In genomic region chr7:2471396-2471795, GRCh38 we compare ENCODE assay signal across 2 cellular contexts.
TF ChIP-seq lines count a peak whose summit lies in the region.

No MANE protein-coding gene starts in this region.

TF ChIP-seq in SK-N-SH, 30 proteins besides CTCF, POLR2A, EP300 and RAD21 (continued from another document):
- TF ChIP-seq REST (IDR thresholded peaks at IDR 0.05; ENCODE audit: low read depth, low read length) (no peak), ELF1 (IDR thresholded peaks at IDR 0.05) (no peak), ZBTB33 (IDR thresholded peaks at IDR 0.05; ENCODE audit: borderline replicate concordance, low read depth) (no peak), PBX3 (IDR thresholded peaks at IDR 0.05) (no peak)
TF ChIP-seq in SK-N-SH: peak in this region for 0.

TF ChIP-seq in SK-N-SH treated with all-trans-retinoic acid at 6 μM for 48 hours, 23 proteins besides CTCF, POLR2A, EP300 and RAD21 (continued from another document):
- TF ChIP-seq PATZ1 (CRISPR knock-in tag; IDR thresholded peaks at IDR 0.05; ENCODE audit: borderline replicate concordance) (no peak), ZNF565 (CRISPR knock-in tag; conservative IDR thresholded peaks at IDR 0.05; ENCODE audit: low read depth) (no peak), ISL1 (CRISPR knock-in tag; IDR thresholded peaks at IDR 0.05) (no peak), ZFP30 (CRISPR knock-in tag; IDR thresholded peaks at IDR 0.05) (no peak), PPARA (CRISPR knock-in tag; IDR thresholded peaks at IDR 0.05; ENCODE audit: borderline replicate concordance) (no peak)
